Comparison of ENCODE assay signal across 8 cellular contexts in the genomic region with DNA sequence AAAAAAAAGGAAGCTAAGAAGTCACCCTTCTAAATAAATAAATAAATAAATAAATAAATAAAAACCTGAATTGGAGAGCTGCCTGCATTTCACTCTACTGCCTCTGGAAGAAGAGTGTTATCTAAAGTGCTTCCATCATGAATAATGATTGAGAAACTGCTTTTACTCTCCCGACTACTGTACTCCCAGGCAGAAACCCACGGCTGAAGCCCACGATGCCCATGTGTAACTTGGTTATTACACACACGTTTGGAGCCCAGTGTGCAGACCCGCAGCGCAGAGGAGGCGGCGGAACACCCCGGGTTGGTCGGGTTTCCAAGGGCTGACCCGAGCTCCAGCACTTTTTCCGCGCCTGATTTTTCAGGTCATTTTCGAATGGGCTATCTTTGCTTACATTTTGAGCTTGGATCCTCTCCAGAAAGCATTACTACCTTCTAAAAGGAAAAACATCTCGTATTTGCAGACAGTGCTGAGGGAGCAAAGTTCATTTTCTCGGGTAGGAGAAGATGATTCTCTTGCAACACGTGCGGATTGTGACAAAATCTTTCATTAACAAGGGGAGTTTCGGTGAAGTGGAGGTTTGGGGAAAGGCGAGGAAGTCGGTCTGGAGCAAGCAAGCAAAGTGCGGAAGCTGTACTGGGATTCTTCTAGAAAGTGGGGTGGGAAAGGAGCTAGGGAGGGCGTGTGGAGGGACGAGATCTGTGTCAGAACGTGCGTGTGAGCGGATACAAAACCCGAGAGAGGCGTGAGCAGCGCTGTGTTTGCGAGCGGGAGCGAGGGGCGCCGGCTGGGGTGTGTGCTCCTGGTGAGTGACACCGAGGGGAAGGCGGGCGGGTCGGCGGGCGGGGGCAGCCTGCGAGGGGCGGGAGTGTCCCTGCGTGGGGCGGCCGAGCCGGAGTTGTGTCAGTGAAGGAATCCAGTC. TPM values are rescaled to one million over a fixed set of nuclear protein-coding genes. Genes with fewer than 3 reads are reported as not detected.
DNase-seq lines count a peak whose midpoint lies in the region; ATAC-seq and TF ChIP-seq lines count a peak whose summit lies in the region.

A gene with protein sequence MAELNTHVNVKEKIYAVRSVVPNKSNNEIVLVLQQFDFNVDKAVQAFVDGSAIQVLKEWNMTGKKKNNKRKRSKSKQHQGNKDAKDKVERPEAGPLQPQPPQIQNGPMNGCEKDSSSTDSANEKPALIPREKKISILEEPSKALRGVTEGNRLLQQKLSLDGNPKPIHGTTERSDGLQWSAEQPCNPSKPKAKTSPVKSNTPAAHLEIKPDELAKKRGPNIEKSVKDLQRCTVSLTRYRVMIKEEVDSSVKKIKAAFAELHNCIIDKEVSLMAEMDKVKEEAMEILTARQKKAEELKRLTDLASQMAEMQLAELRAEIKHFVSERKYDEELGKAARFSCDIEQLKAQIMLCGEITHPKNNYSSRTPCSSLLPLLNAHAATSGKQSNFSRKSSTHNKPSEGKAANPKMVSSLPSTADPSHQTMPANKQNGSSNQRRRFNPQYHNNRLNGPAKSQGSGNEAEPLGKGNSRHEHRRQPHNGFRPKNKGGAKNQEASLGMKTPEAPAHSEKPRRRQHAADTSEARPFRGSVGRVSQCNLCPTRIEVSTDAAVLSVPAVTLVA (plus strand): TSS at position 897 of the 922 bp plus-strand sequence. CDS start 82,552 bp downstream, outside the sequence.

- H3K36me3 ChIP-seq in colonic mucosa = no peaks in the 10 kb centered on the region

- H3K27me3 ChIP-seq in colonic mucosa = no peaks in the 10 kb centered on the region

- H3K4me1 ChIP-seq in colonic mucosa = no peaks in the 10 kb centered on the region

- DNase-seq in NCI-H2171 (lab: John Stamatoyannopoulos, UW) (peak; percentile 33), colonic mucosa (peak; percentile 82), kidney tubule cell (ENCODE audit: low spot score) (peak; percentile 86), KG1 (lab: John Stamatoyannopoulos, UW) (no peak)
- DNase-seq in activated CD4-positive, alpha-beta T cell treated with anti-CD3 and anti-CD28 coated beads for 48 hours = peak; percentile 73
- DNase-seq in stimulated activated CD4-positive, alpha-beta T cell treated with anti-CD3 and anti-CD28 coated beads, Interleukin-1b, Interleukin-23, amount 100 ng/mL, for 48 hours = peak; percentile 65

- intact Hi-C loops in colonic mucosa (cut with DNase I) = loop anchor here (5.0 kb wide), 2 partner anchors 166 to 324 kb away; no protein-coding TSS in a partner anchor

- ATAC-seq in GM18498 (IDR thresholded peaks at IDR 0.05; ENCODE audit: unreplicated experiment) (peak; percentile 57), HG02678 (IDR thresholded peaks at IDR 0.05; ENCODE audit: unreplicated experiment) (peak; percentile 63)

- H3K9ac ChIP-seq in colonic mucosa (ENCODE audit: low read depth in 2 of 2, low read length in 2 of 2) = peak within 1 kb of the TSS; percentile 90 to 93

- no peaks in the 10 kb centered on the region for H3K9me3 ChIP-seq in colonic mucosa

- peak within 1 kb of the TSS; percentile 78 for H3K4me3 ChIP-seq in colonic mucosa

- H3K27ac ChIP-seq in colonic mucosa = peak within 1 kb of the TSS; percentile 92

- TF ChIP-seq CTCF in colonic mucosa (IDR thresholded peaks at IDR 0.05) = no peak

RNA-seq across cellular contexts. Expression of the gene that starts here (rescaled TPM):
- 100 to 1,000 TPM; 151 to 187 TPM for total RNA-seq in colonic mucosa
